ENCODE assay signal across 29 cellular contexts in genomic region chr5:52204310-52204709, GRCh38.
"Had no signal": no experiment of that assay in that cellular context is flagged by ENCODE, and none has a peak within 500 bp of the region (broad histone marks: within the 10 kb centered on the region; RNA-seq: fewer than 3 reads in every experiment).

No MANE protein-coding gene starts in this region.

- DNase-seq: stimulated activated CD4-positive, alpha-beta T cell treated with anti-CD3 and anti-CD28 coated beads, Interleukin-2, amount 100 ng/mL, for 48 hours; stimulated activated CD4-positive, alpha-beta T cell treated with anti-CD3 and anti-CD28 coated beads, Interleukin-4, amount 100 ng/mL, for 1 hour; stimulated activated CD4-positive, alpha-beta T cell treated with anti-CD3 and anti-CD28 coated beads, Interleukin-4, amount 100 ng/mL, for 24 hours; stimulated activated CD4-positive, alpha-beta T cell treated with anti-CD3 and anti-CD28 coated beads, Interleukin-4, amount 100 ng/mL, for 4 hours; stimulated activated CD8-positive, alpha-beta memory T cell treated with anti-CD3 and anti-CD28 coated beads, Interleukin-4, amount 100 ng/mL, for 48 hours; stimulated activated naive B cell treated with anti-CD40 and anti-IgM and Interleukin-4, amounts not matched to agents 10 μg/mL and 1 μg/mL and 100 μg/mL, for 72 hours; stimulated activated naive CD4-positive, alpha-beta T cell; stimulated activated naive CD4-positive, alpha-beta T cell treated with Interleukin-2 at 50 U/mL for 16 hours; stimulated activated naive CD8-positive, alpha-beta T cell treated with anti-CD3 and anti-CD28 coated beads, Interleukin-15, amount 100 ng/mL, for 72 hours; stimulated activated naive CD8-positive, alpha-beta T cell treated with anti-CD3 and anti-CD28 coated beads, Interleukin-15, Interleukin-2, amounts not matched to agents 100 U/mL and 50 U/mL, for 24 hours; stomach; substantia nigra; testis; thyroid gland; tibial artery; transverse colon; trophoblast cell; upper lobe of left lung; upper lobe of right lung; uterus had no signal

- H3K27me3 ChIP-seq: stomach, suprapubic skin, testis, thyroid gland, tibial artery, tibial nerve, transverse colon, upper lobe of left lung, upper lobe of right lung, uterus, vagina had no signal

- H3K4me3 Mint-ChIP-seq: stimulated activated effector memory CD8-positive, alpha-beta T cell treated with anti-CD3 and anti-CD28 coated beads, Interleukin-12 subunit alpha, Interleukin-12 subunit beta, amount 100 ng/mL, for 72 hours; stimulated activated memory B cell treated with anti-CD40 and anti-IgM and Interleukin-4, amounts not matched to agents 10 μg/mL and 1 μg/mL and 100 μg/mL, for 72 hours; stimulated activated naive B cell treated with anti-CD40 and anti-IgM and Interleukin-4, amounts not matched to agents 10 μg/mL and 1 μg/mL and 100 μg/mL, for 72 hours; stimulated activated naive CD8-positive, alpha-beta T cell treated with anti-CD3 and anti-CD28 coated beads, Interleukin-15, amount 100 ng/mL, for 72 hours; stimulated activated naive CD8-positive, alpha-beta T cell treated with anti-CD3 and anti-CD28 coated beads, Interleukin-15, Interleukin-2, amounts not matched to agents 100 ng/mL and 50 ng/mL, for 24 hours; type B pancreatic cell had no signal

- H3K36me3 ChIP-seq: stomach, suprapubic skin, thoracic aorta, thyroid gland, tibial artery, tibial nerve, transverse colon, upper lobe of left lung, upper lobe of right lung, uterus, vagina had no signal

- H3K27ac Mint-ChIP-seq: stimulated activated effector memory CD8-positive, alpha-beta T cell treated with anti-CD3 and anti-CD28 coated beads, Interleukin-12 subunit alpha, Interleukin-12 subunit beta, amount 100 ng/mL, for 72 hours; stimulated activated memory B cell treated with anti-CD40 and anti-IgM and Interleukin-4, amounts not matched to agents 10 μg/mL and 1 μg/mL and 100 μg/mL, for 72 hours; stimulated activated naive B cell treated with anti-CD40 and anti-IgM and Interleukin-4, amounts not matched to agents 10 μg/mL and 1 μg/mL and 100 μg/mL, for 72 hours; stimulated activated naive CD8-positive, alpha-beta T cell treated with anti-CD3 and anti-CD28 coated beads, Interleukin-15, amount 100 ng/mL, for 72 hours; stimulated activated naive CD8-positive, alpha-beta T cell treated with anti-CD3 and anti-CD28 coated beads, Interleukin-15, Interleukin-2, amounts not matched to agents 100 ng/mL and 50 ng/mL, for 24 hours; type B pancreatic cell had no signal

- H3K4me1 Mint-ChIP-seq: stimulated activated effector memory CD8-positive, alpha-beta T cell treated with anti-CD3 and anti-CD28 coated beads, Interleukin-12 subunit alpha, Interleukin-12 subunit beta, amount 100 ng/mL, for 72 hours; stimulated activated memory B cell treated with anti-CD40 and anti-IgM and Interleukin-4, amounts not matched to agents 10 μg/mL and 1 μg/mL and 100 μg/mL, for 72 hours; stimulated activated naive B cell treated with anti-CD40 and anti-IgM and Interleukin-4, amounts not matched to agents 10 μg/mL and 1 μg/mL and 100 μg/mL, for 72 hours; stimulated activated naive CD8-positive, alpha-beta T cell treated with anti-CD3 and anti-CD28 coated beads, Interleukin-15, amount 100 ng/mL, for 72 hours had no signal

- H3K27me3 Mint-ChIP-seq: stimulated activated memory B cell treated with anti-CD40 and anti-IgM and Interleukin-4, amounts not matched to agents 10 μg/mL and 1 μg/mL and 100 μg/mL, for 72 hours; stimulated activated naive B cell treated with anti-CD40 and anti-IgM and Interleukin-4, amounts not matched to agents 10 μg/mL and 1 μg/mL and 100 μg/mL, for 72 hours; stimulated activated naive CD8-positive, alpha-beta T cell treated with anti-CD3 and anti-CD28 coated beads, Interleukin-15, amount 100 ng/mL, for 72 hours; stimulated activated naive CD8-positive, alpha-beta T cell treated with anti-CD3 and anti-CD28 coated beads, Interleukin-15, Interleukin-2, amounts not matched to agents 100 ng/mL and 50 ng/mL, for 24 hours; type B pancreatic cell had no signal

- H3K9me3 ChIP-seq: stomach, suprapubic skin, testis, thoracic aorta, thyroid gland, tibial artery, tibial nerve, transverse colon, upper lobe of left lung, upper lobe of right lung, uterus, vagina had no signal

- H3K9me3 Mint-ChIP-seq: type B pancreatic cell had no signal

- H3K27ac ChIP-seq: stomach, suprapubic skin, testis, thoracic aorta, thyroid gland, tibial artery, tibial nerve, transverse colon, upper lobe of left lung, upper lobe of right lung, uterus, vagina had no signal

- H3K36me3 Mint-ChIP-seq: stimulated activated effector memory CD8-positive, alpha-beta T cell treated with anti-CD3 and anti-CD28 coated beads, Interleukin-12 subunit alpha, Interleukin-12 subunit beta, amount 100 ng/mL, for 72 hours; stimulated activated memory B cell treated with anti-CD40 and anti-IgM and Interleukin-4, amounts not matched to agents 10 μg/mL and 1 μg/mL and 100 μg/mL, for 72 hours; stimulated activated naive B cell treated with anti-CD40 and anti-IgM and Interleukin-4, amounts not matched to agents 10 μg/mL and 1 μg/mL and 100 μg/mL, for 72 hours; type B pancreatic cell had no signal

- H3K4me3 ChIP-seq: stomach, suprapubic skin, testis, thoracic aorta, thyroid gland, tibial artery, tibial nerve, transverse colon, upper lobe of left lung, upper lobe of right lung, uterus, vagina had no signal

- ATAC-seq: stimulated activated effector memory CD8-positive, alpha-beta T cell treated with anti-CD3 and anti-CD28 coated beads, Interleukin-12 subunit alpha, Interleukin-12 subunit beta, amount 100 ng/mL, for 72 hours; stimulated activated memory B cell treated with anti-CD40 and anti-IgM and Interleukin-4, amounts not matched to agents 10 μg/mL and 1 μg/mL and 100 μg/mL, for 72 hours; stimulated activated naive B cell treated with anti-CD40 and anti-IgM and Interleukin-4, amounts not matched to agents 10 μg/mL and 1 μg/mL and 100 μg/mL, for 72 hours; stimulated activated naive CD8-positive, alpha-beta T cell treated with anti-CD3 and anti-CD28 coated beads, Interleukin-15, amount 100 ng/mL, for 72 hours; stimulated activated naive CD8-positive, alpha-beta T cell treated with anti-CD3 and anti-CD28 coated beads, Interleukin-15, Interleukin-2, amounts not matched to agents 100 U/mL and 50 U/mL, for 24 hours; upper lobe of right lung had no signal

- H3K4me1 ChIP-seq: stomach, suprapubic skin, testis, thyroid gland, tibial artery, tibial nerve, transverse colon, upper lobe of left lung, upper lobe of right lung, uterus, vagina had no signal

- FAIRE-seq: urothelium cell line had no signal
